Comparison of ENCODE assay signal across 8 cellular contexts in the genomic region with DNA sequence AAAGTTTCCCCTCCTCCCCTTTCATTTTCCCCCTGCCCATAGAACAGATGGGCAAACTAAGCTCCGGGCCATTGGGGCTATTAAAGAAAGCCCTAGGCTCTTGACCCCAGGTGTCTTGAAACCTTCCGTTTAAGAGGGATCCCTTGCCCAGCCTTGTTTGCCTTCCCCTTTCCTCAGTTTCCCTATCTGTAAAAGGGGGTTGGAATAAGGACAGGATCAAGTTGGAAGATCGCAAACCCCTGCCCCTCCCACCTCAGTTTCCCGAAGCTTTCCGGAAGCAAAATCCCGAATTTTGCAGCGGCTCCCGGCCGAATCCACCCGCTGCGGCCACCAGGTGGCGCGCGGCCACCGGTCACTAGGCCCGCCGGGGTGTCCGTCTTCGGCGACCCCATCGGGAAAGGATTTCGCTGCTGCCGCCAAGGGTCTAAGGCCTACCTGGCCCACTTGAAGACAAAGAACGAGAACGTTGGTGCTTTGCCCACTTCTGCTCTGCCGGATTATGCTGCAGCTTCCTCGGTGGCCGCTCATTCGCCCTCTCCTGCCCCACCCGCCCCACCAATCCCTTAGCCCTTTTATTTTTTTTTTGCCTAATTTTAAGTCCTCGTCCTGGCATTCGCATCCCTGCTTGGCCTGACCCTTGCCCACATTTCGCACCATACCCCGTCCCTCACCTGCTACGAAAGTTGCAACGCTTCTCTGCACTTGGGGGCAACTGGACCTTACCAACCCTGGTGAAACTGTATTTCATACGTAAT. TPM values are rescaled to one million over a fixed set of nuclear protein-coding genes. Genes with fewer than 3 reads are reported as not detected.
DNase-seq lines count a peak whose midpoint lies in the region; ATAC-seq, FAIRE-seq and TF ChIP-seq lines count a peak whose summit lies in the region.

No MANE protein-coding gene starts in this region.

- no peaks in the 10 kb centered on the region for H3K9me3 ChIP-seq in DOHH2 (ENCODE audit: control insufficient read depth, insufficient read depth, low read length)
- no peaks in the 10 kb centered on the region for H3K9me3 ChIP-seq in KOPT-K1 (ENCODE audit: insufficient read depth, low read length, poor library complexity, severe bottlenecking)
- no peaks in the 10 kb centered on the region for H3K9me3 ChIP-seq in keratinocyte (ENCODE audit: control insufficient read depth, low read depth, low read length)
- no peaks in the 10 kb centered on the region for H3K9me3 ChIP-seq in skeletal muscle tissue (ENCODE audit: control insufficient read depth in 3 of 3, low read length in 3 of 3)

- H3K27ac ChIP-seq in DOHH2 (ENCODE audit: low read depth, low read length) (no peak overlapping the region), KOPT-K1 (ENCODE audit: low read depth, low read length, poor library complexity, severe bottlenecking) (peak overlapping the region; percentile 40), keratinocyte (ENCODE audit: control insufficient read depth, insufficient read depth, low read length) (peak overlapping the region; percentile 86), skeletal muscle tissue (ENCODE audit: low read depth, low read length) (peak overlapping the region; percentile 55)

- ATAC-seq in T-cell (replicated peaks in 1 of 4) (no peak), GM18520 (IDR thresholded peaks at IDR 0.05; ENCODE audit: unreplicated experiment) (no peak), HG03442 (IDR thresholded peaks at IDR 0.05; ENCODE audit: unreplicated experiment) (no peak)

- dilution Hi-C loops in keratinocyte (cut with MboI; ENCODE audit: extremely low pct_ligation_motif_present, low sequenced_read_pairs): no loop called here

- H3K27me3 ChIP-seq in DOHH2 (ENCODE audit: control insufficient read depth, low read length) (peaks cover 28% of the 10 kb centered on the region), keratinocyte (ENCODE audit: control insufficient read depth, extremely low read depth, insufficient read depth, low read length) (peaks cover 9% of the 10 kb centered on the region), skeletal muscle tissue (ENCODE audit: control insufficient read depth in 3 of 3, insufficient read depth in 3 of 3, low read length in 3 of 3) (peaks cover 3 to 10% (median 4%) of the 10 kb centered on the region in 3 donors)

- H3K4me3 ChIP-seq in DOHH2 (ENCODE audit: low read length) (peak overlapping the region; percentile 85), keratinocyte (ENCODE audit: control insufficient read depth in 2 of 3, extremely low read depth in 1 of 3, insufficient read depth in 2 of 3, low read depth in 1 of 3, low read length in 3 of 3) (peak overlapping the region; percentile 77 to 82 (median 79)), skeletal muscle tissue (ENCODE audit: low read length in 3 of 3) (peak overlapping the region; percentile 79 to 88 (median 85))

- H3K9me1 ChIP-seq in keratinocyte (ENCODE audit: control insufficient read depth, extremely low read depth, insufficient read depth, low read length): no peaks in the 10 kb centered on the region

- H3K4me1 ChIP-seq in DOHH2 (ENCODE audit: control insufficient read depth, low read length): peaks cover 33% of the 10 kb centered on the region
- peaks cover 9% of the 10 kb centered on the region for H3K4me1 ChIP-seq in keratinocyte (ENCODE audit: control insufficient read depth, extremely low read depth, insufficient read depth, low read length)
- H3K4me1 ChIP-seq in skeletal muscle tissue (ENCODE audit: control insufficient read depth in 3 of 3, insufficient read depth in 3 of 3, low read length in 3 of 3): peaks cover 10 to 26% (median 14%) of the 10 kb centered on the region in 3 donors

- H3K27ac Mint-ChIP-seq in T-cell (peak overlapping the region in 1 of 2 donors; percentile 2), chondrocyte (ENCODE audit: unreplicated experiment) (peak overlapping the region; percentile 96)

- H3K4me2 ChIP-seq in DOHH2 (ENCODE audit: low read length): peak overlapping the region; percentile 96
- H3K4me2 ChIP-seq in keratinocyte (ENCODE audit: control insufficient read depth, extremely low read depth, insufficient read depth, low read depth, low read length): peak overlapping the region; percentile 69

- no peaks in the 10 kb centered on the region for H3K36me3 Mint-ChIP-seq in T-cell
- H3K36me3 Mint-ChIP-seq in chondrocyte (ENCODE audit: low read depth): no peaks in the 10 kb centered on the region

- H3K9me3 Mint-ChIP-seq in T-cell (no peaks in the 10 kb centered on the region), chondrocyte (ENCODE audit: low read depth) (no peaks in the 10 kb centered on the region)

- CTCF ChIA-PET in T-cell (lab: Charles Lee): interaction anchor here (0.5 to 1.6 kb wide), 5 partner anchors 10 to 370 kb away, joined by 3 to 8 read pairs (median 3); a partner anchor contains a TSS

- no peaks in the 10 kb centered on the region for H3K9me2 ChIP-seq in DOHH2 (replicated peaks; ENCODE audit: control insufficient read depth, low read length)

- H3K36me3 ChIP-seq in DOHH2 (ENCODE audit: control insufficient read depth, low read length) (no peaks in the 10 kb centered on the region), KOPT-K1 (ENCODE audit: insufficient read depth, low read length) (no peaks in the 10 kb centered on the region), keratinocyte (ENCODE audit: control insufficient read depth in 2 of 2, extremely low read depth in 1 of 2, insufficient read depth in 2 of 2, low read length in 2 of 2) (no peaks in the 10 kb centered on the region), skeletal muscle tissue (ENCODE audit: control insufficient read depth in 3 of 3, insufficient read depth in 3 of 3, low read length in 3 of 3) (no peaks in the 10 kb centered on the region)

- peaks cover 59 to 68% of the 10 kb centered on the region in 2 donors for H3K27me3 Mint-ChIP-seq in T-cell
- H3K27me3 Mint-ChIP-seq in chondrocyte (ENCODE audit: low read depth): peaks cover 31% of the 10 kb centered on the region

- FAIRE-seq in keratinocyte (lab: Jason Lieb, UNC): no peak

- DNase-seq in T-cell (peak in 7 of 34 experiments; percentile 15 to 35 (median 22)), chondrocyte (ENCODE audit: low spot score) (no peak), keratinocyte (ENCODE audit: low read depth, low spot score) (no peak)

- H2AFZ ChIP-seq in keratinocyte (ENCODE audit: control insufficient read depth, low read length): peak overlapping the region; percentile 89

- H3K4me3 Mint-ChIP-seq in T-cell: peak overlapping the region; percentile 83 to 96 (median 84)
- peak overlapping the region; percentile 83 for H3K4me3 Mint-ChIP-seq in chondrocyte (ENCODE audit: unreplicated experiment)

- H3K9ac ChIP-seq in keratinocyte (ENCODE audit: control insufficient read depth, extremely low read depth, insufficient read depth, low read length): peak overlapping the region; percentile 76
- H3K9ac ChIP-seq in skeletal muscle tissue (ENCODE audit: low read depth in 1 of 3, low read length in 3 of 3): peak overlapping the region; percentile 57 to 81 (median 70)

- peaks cover 32% of the 10 kb centered on the region for H3K79me2 ChIP-seq in DOHH2 (ENCODE audit: control insufficient read depth, low read length)
- H3K79me2 ChIP-seq in keratinocyte (ENCODE audit: control insufficient read depth, insufficient read depth, low read length): peaks cover 1% of the 10 kb centered on the region

- POLR2A ChIA-PET in T-cell (lab: Charles Lee): no interaction called here

- TF ChIP-seq CTCF in DOHH2 (IDR thresholded peaks at IDR 0.05; ENCODE audit: low read depth, low read length, poor library complexity, severe bottlenecking): peak; percentile 97
- TF ChIP-seq CTCF in chondrocyte (IDR thresholded peaks at IDR 0.05): peak; percentile 100
- TF ChIP-seq CTCF in keratinocyte (optimal IDR thresholded peaks at IDR 0.05 in 1 of 3, IDR thresholded peaks at IDR 0.05 in 1 of 3, conservative IDR thresholded peaks at IDR 0.05 in 1 of 3; ENCODE audit: extremely low read depth in 1 of 3, insufficient read depth in 2 of 3, low read length in 3 of 3): peak; percentile 68 to 94 (median 88)

- H4K20me1 ChIP-seq in DOHH2 (ENCODE audit: control insufficient read depth, insufficient read depth, low read depth, low read length) (0 out of 2 replicates have a peak, but pooled peaks cover 8% of the 10 kb centered on the region), keratinocyte (ENCODE audit: control insufficient read depth, extremely low read depth, insufficient read depth, low read length) (no peaks in the 10 kb centered on the region)

- H3F3A ChIP-seq in DOHH2 (ENCODE audit: control insufficient read depth, insufficient read depth): peaks cover 9% of the 10 kb centered on the region; the same call in 1 of the 2 replicates

- H3K4me1 Mint-ChIP-seq in T-cell (peaks cover 46 to 53% (median 50%) of the 10 kb centered on the region in 3 donors), chondrocyte (ENCODE audit: low read depth) (peaks cover 46% of the 10 kb centered on the region)

RNA-seq across cellular contexts. Expression of a gene that starts 0.9 kb away (rescaled TPM):
- total RNA-seq in T-cell (under 1 TPM in 4 of 5 donors, not detected in 1; 0.19 to 0.50 (median 0.40) TPM), chondrocyte (0.39 to 0.77 TPM (median 0.56 TPM) in 3 replicates), skeletal muscle tissue (0.52 TPM)
- 1.1 to 1.9 TPM (median 1.8 TPM) in 3 replicates for polyA plus RNA-seq in keratinocyte
- polyA plus RNA-seq in keratinocyte (2011; ENCODE audit: low read depth): 0.76 TPM
- polyA plus RNA-seq in keratinocyte (2011; cell fraction: cytosol; rRNA removed): 0.60 and 0.69 TPM in 2 replicates
- 5.9 and 6.4 TPM in 2 replicates for polyA plus RNA-seq in keratinocyte (2011; cell fraction: nucleus; rRNA removed)
- 0.91 and 1.5 TPM in 2 replicates for polyA plus RNA-seq in keratinocyte (2012; ENCODE audit: low replicate concordance)
- polyA minus RNA-seq in keratinocyte: 3.9 to 8.4 TPM (median 8.1 TPM) in 3 replicates
- polyA minus RNA-seq in keratinocyte (2011; cell fraction: cytosol; rRNA and poly(A)+ RNA removed): 0.96 TPM
- polyA minus RNA-seq in keratinocyte (2011; cell fraction: nucleus; rRNA and poly(A)+ RNA removed): 4.2 and 7.4 TPM in 2 replicates

RNA-seq across cellular contexts. Expression of a gene that starts 4.9 kb away (rescaled TPM):
- total RNA-seq in T-cell (under 1 TPM in 3 of 5 donors, not detected in 2; 0.07 to 0.18 (median 0.13) TPM), chondrocyte (112 to 475 TPM (median 469 TPM) in 3 replicates), skeletal muscle tissue (65.8 TPM)
- 0.59 to 3.1 TPM (median 1.1 TPM) in 3 replicates for polyA plus RNA-seq in keratinocyte
- polyA plus RNA-seq in keratinocyte (2011; ENCODE audit: low read depth): 1.3 TPM
- polyA plus RNA-seq in keratinocyte (2011; cell fraction: cytosol; rRNA removed): 0.47 and 0.83 TPM in 2 replicates
- polyA plus RNA-seq in keratinocyte (2011; cell fraction: nucleus; rRNA removed): 2.0 and 3.3 TPM in 2 replicates
- 0.63 and 1.9 TPM in 2 replicates for polyA plus RNA-seq in keratinocyte (2012; ENCODE audit: low replicate concordance)
- 0.89 to 3.5 TPM (median 1.3 TPM) in 3 replicates for polyA minus RNA-seq in keratinocyte
- 2.7 TPM for polyA minus RNA-seq in keratinocyte (2011; cell fraction: cytosol; rRNA and poly(A)+ RNA removed)
- 2.5 and 4.5 TPM in 2 replicates for polyA minus RNA-seq in keratinocyte (2011; cell fraction: nucleus; rRNA and poly(A)+ RNA removed)

Comparison
In these comparisons a context has a peak if more than half of its experiments do, and no peak if none do; other contexts are left out.
1. RNA of a gene that starts 4.9 kb away (total RNA-seq): 112 to 475 TPM in chondrocyte and 65.8 TPM in skeletal muscle tissue (single experiment); 0.07 to 0.18 TPM in T-cell; every median in the first group is over 10 times any median in the second.
2. Peak in every context shown above with its lines, with median percentiles within 50 percentile points of each other: H3K4me3 ChIP-seq and CTCF ChIP-seq.